ENCODE assay signal across 21 cellular contexts in the genomic region with DNA sequence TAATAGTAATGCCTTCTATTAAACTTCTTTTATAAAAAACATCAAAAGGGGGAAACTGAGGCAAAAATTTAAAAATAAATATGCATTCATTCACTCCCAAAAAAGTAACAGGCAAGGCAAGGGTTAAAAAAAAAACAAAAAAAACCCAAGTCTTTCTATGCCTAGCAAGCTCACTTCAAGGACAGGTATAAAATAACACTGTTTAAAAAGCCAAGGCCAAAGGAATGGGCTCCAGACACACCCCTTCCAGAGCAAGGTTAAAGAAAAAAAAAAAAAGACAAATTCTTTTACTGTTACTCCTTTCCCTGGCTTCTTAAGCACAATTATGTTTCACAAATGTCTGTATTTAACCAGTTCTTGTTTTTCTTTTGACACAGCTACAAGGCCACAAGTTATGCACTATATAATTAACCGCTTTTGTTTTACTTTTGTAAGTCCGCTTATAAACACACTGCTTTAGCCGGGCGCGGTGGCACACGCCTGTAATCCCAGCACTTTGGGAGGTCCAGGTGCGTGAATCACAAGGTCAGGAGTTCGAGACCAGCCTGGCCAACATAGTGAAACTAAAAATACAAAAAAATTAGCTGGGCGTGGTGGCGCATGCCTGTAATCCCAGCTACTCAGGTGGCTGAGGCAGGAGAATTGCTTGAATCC. TPM values are rescaled to one million over a fixed set of nuclear protein-coding genes. Genes with fewer than 3 reads are reported as not detected.
A peak's percentile ranks its signal among the peaks of the same experiment; 100 is the strongest.
DNase-seq lines count a peak whose midpoint lies in the region; ATAC-seq, FAIRE-seq and TF ChIP-seq lines count a peak whose summit lies in the region.
"Had no signal": no experiment of that assay in that cellular context is flagged by ENCODE, and none has a peak within 500 bp of the region (broad histone marks: within the 10 kb centered on the region; RNA-seq: fewer than 3 reads in every experiment).

No MANE protein-coding gene starts in this region.

- CTCF ChIA-PET in HepG2 (lab: Yijun Ruan, JAX; ENCODE audit: low intra/inter-chr PET ratio, low total read pairs): no interaction called here
- CTCF ChIA-PET in K562 (lab: Yijun Ruan, JAX; ENCODE audit: low intra/inter-chr PET ratio): no interaction called here

- H3K9ac ChIP-seq in HepG2 (ENCODE audit: insufficient read depth, low read depth, low read length) (no peak overlapping the region), K562 (ENCODE audit: insufficient read depth in 1 of 2, low read depth in 2 of 2, low read length in 2 of 2) (no peak overlapping the region)

- TF ChIP-seq EP300 in HepG2 (IDR thresholded peaks at IDR 0.05; ENCODE audit: low read depth in 2 of 2, low read length in 2 of 2): no peak
- TF ChIP-seq EP300 in HepG2 (CRISPR knock-in tag; IDR thresholded peaks at IDR 0.05; ENCODE audit: borderline replicate concordance): no peak
- no peak for TF ChIP-seq EP300 in K562 (IDR thresholded peaks at IDR 0.05; ENCODE audit: low read length)

- H4K20me1 ChIP-seq in HepG2 (ENCODE audit: insufficient read depth, low read length) (no peaks in the 10 kb centered on the region), K562 (replicated peaks; ENCODE audit: control insufficient read depth, insufficient read depth, low read length) (no peaks in the 10 kb centered on the region)

- H3K9me1 ChIP-seq in K562 (ENCODE audit: control insufficient read depth, insufficient read depth, low read length): no peaks in the 10 kb centered on the region

- peaks cover 36% of the 10 kb centered on the region for H3K4me1 Mint-ChIP-seq in type B pancreatic cell (ENCODE audit: unreplicated experiment)
- H3K4me1 Mint-ChIP-seq in nephron progenitor cell: peaks cover 47% of the 10 kb centered on the region

- H3K9me3 Mint-ChIP-seq in type B pancreatic cell (no peaks in the 10 kb centered on the region), nephron progenitor cell (no peaks in the 10 kb centered on the region)

- in situ Hi-C loops in HepG2 (cut with HindIII; ENCODE audit: extremely low pct_ligation_motif_present, low pct_unique_long_range_greater_than_20kb) (no loop called here), K562 (cut with MboI) (no loop called here)

- TF ChIP-seq CTCF in HepG2 (CRISPR knock-in tag; IDR thresholded peaks at IDR 0.05) (no peak), right lobe of liver (IDR thresholded peaks at IDR 0.05) (no peak), K562 (IDR thresholded peaks at IDR 0.05 in 2 of 3, conservative IDR thresholded peaks at IDR 0.05 in 1 of 3; ENCODE audit: insufficient read depth in 2 of 3, low read depth in 1 of 3, low read length in 3 of 3) (no peak), mucosa of descending colon (IDR thresholded peaks at IDR 0.05) (no peak), type B pancreatic cell (conservative IDR thresholded peaks at IDR 0.05) (no peak), nephron progenitor cell (IDR thresholded peaks at IDR 0.05) (no peak)

- H3K4me1 ChIP-seq in HepG2 (ENCODE audit: insufficient read depth, low read length) (peaks cover 58% of the 10 kb centered on the region), right lobe of liver (peaks cover 0 to 10% (median 0%) of the 10 kb centered on the region in 4 donors), K562 (replicated peaks in 1 of 2; ENCODE audit: control insufficient read depth in 2 of 2, insufficient read depth in 2 of 2, low read length in 2 of 2) (peaks cover 18 to 22% of the 10 kb centered on the region in 2 experiments; a peak in 4 of 5 replicates), mucosa of descending colon (ENCODE audit: low read depth) (peaks cover 23% of the 10 kb centered on the region)

- H2AFZ ChIP-seq in HepG2 (ENCODE audit: low read length) (no peak overlapping the region), K562 (ENCODE audit: low read depth, low read length) (no peak overlapping the region)

- no TSS peak for BruUV-seq in HepG2 (replicated peaks; lab: Mats Ljungman, UMichigan)
- BruUV-seq in K562 (replicated peaks; lab: Mats Ljungman, UMichigan): no TSS peak

- peaks cover 0 to 26% of the 10 kb centered on the region in 2 experiments; a peak in 3 of 5 replicates for H3K27me3 ChIP-seq in HepG2 (ENCODE audit: control insufficient read depth in 1 of 2, insufficient read depth in 2 of 2, low read length in 2 of 2)
- no peaks in the 10 kb centered on the region for H3K27me3 ChIP-seq in right lobe of liver
- peaks cover 0 to 3% of the 10 kb centered on the region in 2 experiments; a peak in 1 of 5 replicates for H3K27me3 ChIP-seq in K562 (ENCODE audit: control insufficient read depth in 2 of 2, insufficient read depth in 2 of 2, low read length in 2 of 2)
- H3K27me3 ChIP-seq: Peyer's patch had no signal

- no peak for TF ChIP-seq RAD21 in HepG2 (CRISPR knock-in tag; IDR thresholded peaks at IDR 0.05)
- TF ChIP-seq RAD21 in K562 (CRISPR knock-in tag; conservative IDR thresholded peaks at IDR 0.05 in 1 of 2, IDR thresholded peaks at IDR 0.05 in 1 of 2): no peak

- 38% methylated on average over 10 of the region's 10 CpGs for WGBS in HepG2 (ENCODE audit: low lambda C conversion rate)
- 80% methylated on average over 6 of the region's 10 CpGs for WGBS in right lobe of liver (ENCODE audit: insufficient coverage, low coverage, low lambda C conversion rate, missing lambda C conversion rate)
- 42% methylated on average over 10 of the region's 10 CpGs for WGBS in K562 (ENCODE audit: insufficient coverage, low coverage, missing lambda C conversion rate)

- no peaks in the 10 kb centered on the region for H3K36me3 ChIP-seq in HepG2 (replicated peaks in 1 of 2; ENCODE audit: control insufficient read depth in 1 of 2, insufficient read depth in 2 of 2, low read length in 2 of 2)
- no peaks in the 10 kb centered on the region for H3K36me3 ChIP-seq in right lobe of liver
- no peaks in the 10 kb centered on the region for H3K36me3 ChIP-seq in K562 (ENCODE audit: control insufficient read depth, insufficient read depth, low read length)
- no peaks in the 10 kb centered on the region for H3K36me3 ChIP-seq in mucosa of descending colon (ENCODE audit: low read depth)
- H3K36me3 ChIP-seq: Peyer's patch had no signal

- TF ChIP-seq POLR2A in HepG2 (IDR thresholded peaks at IDR 0.05; ENCODE audit: insufficient read depth in 1 of 2, low read depth in 2 of 2, low read length in 2 of 2): no peak
- no peak for TF ChIP-seq POLR2A in right lobe of liver (IDR thresholded peaks at IDR 0.05)
- no peak for TF ChIP-seq POLR2A in K562 (conservative IDR thresholded peaks at IDR 0.05)

- no peak overlapping the region for H3K4me2 ChIP-seq in HepG2 (ENCODE audit: low read depth, low read length)
- no peak overlapping the region for H3K4me2 ChIP-seq in K562 (ENCODE audit: insufficient read depth, low read length)

- no peak for ATAC-seq in HepG2
- no peak for ATAC-seq in right lobe of liver
- ATAC-seq in K562: no peak
- ATAC-seq in mucosa of descending colon: no peak
- ATAC-seq: HCT116 had no signal

- H3K27me3 Mint-ChIP-seq in type B pancreatic cell (no peaks in the 10 kb centered on the region), nephron progenitor cell (ENCODE audit: low read depth, poor library complexity) (peaks cover 14% of the 10 kb centered on the region)

- DNase-seq in HepG2 (ENCODE audit: low spot score) (no peak), right lobe of liver (no peak), K562 (ENCODE audit: extremely low read depth in 1 of 4, low spot score in 3 of 4) (no peak), mucosa of descending colon (peak in 2 of 3 donors; percentile 25 to 27), type B pancreatic cell (ENCODE audit: extremely low spot score, unreplicated experiment) (no peak), nephron progenitor cell (no peak), NCI-H510A treated with DMSO at 0.1 percent for 48 hours (lab: John Stamatoyannopoulos, UW) (no peak)
- no peak for DNase-seq in activated CD4-positive, CD25-positive, alpha-beta regulatory T cell treated with anti-CD3 and anti-CD28 coated beads, Interleukin-2, amount 50 U/mL, for 72 hours
- DNase-seq: 8988T, DND-41, NCI-H1417 treated with DMSO at 0.1 percent for 48 hours, NCI-H1930, NCI-H345, NCI-H526 treated with DMSO at 0.1 percent for 48 hours, Peyer's patch had no signal

- H3K4me3 Mint-ChIP-seq in type B pancreatic cell (no peak overlapping the region), nephron progenitor cell (no peak overlapping the region)

- H3K27ac ChIP-seq in HepG2 (ENCODE audit: extremely low read length, insufficient read depth, low read length) (no peak overlapping the region), right lobe of liver (no peak overlapping the region), K562 (ENCODE audit: extremely low read depth, low read depth, low read length) (no peak overlapping the region)
- H3K27ac ChIP-seq: Peyer's patch had no signal

- H3K36me3 Mint-ChIP-seq in type B pancreatic cell (no peaks in the 10 kb centered on the region), nephron progenitor cell (ENCODE audit: low read depth) (no peaks in the 10 kb centered on the region)

- H3K4me3 ChIP-seq in HepG2 (replicated peaks in 1 of 3; ENCODE audit: insufficient read depth in 1 of 3, low read depth in 2 of 3, low read length in 3 of 3) (no peak overlapping the region), right lobe of liver (no peak overlapping the region), K562 (no peak overlapping the region), mucosa of descending colon (no peak overlapping the region)
- H3K4me3 ChIP-seq: Peyer's patch had no signal

- H3K9me3 ChIP-seq in HepG2 (ENCODE audit: low read length) (no peaks in the 10 kb centered on the region), right lobe of liver (no peaks in the 10 kb centered on the region), K562 (replicated peaks; ENCODE audit: control insufficient read depth, insufficient read depth, low read depth, low read length) (no peaks in the 10 kb centered on the region), mucosa of descending colon (no peaks in the 10 kb centered on the region)
- H3K9me3 ChIP-seq: Peyer's patch had no signal

- intact Hi-C loops in HepG2 (cut with micrococcal nuclease; ENCODE audit: unreplicated experiment) (no loop called here), right lobe of liver (cut with DNase I) (no loop called here), K562 (cut with micrococcal nuclease) (no loop called here), mucosa of descending colon (cut with DNase I, micrococcal nuclease) (no loop called here)

- FAIRE-seq in HepG2 (lab: Jason Lieb, UNC): no peak
- FAIRE-seq in K562 (lab: Jason Lieb, UNC): no peak

- POLR2A ChIA-PET in HepG2 (lab: Yijun Ruan, JAX): no interaction called here
- POLR2A ChIA-PET in K562 (lab: Yijun Ruan, JAX): no interaction called here

- peak overlapping the region; percentile 91 for H3K27ac Mint-ChIP-seq in type B pancreatic cell
- no peak overlapping the region for H3K27ac Mint-ChIP-seq in nephron progenitor cell

- H3K79me2 ChIP-seq in HepG2 (ENCODE audit: insufficient read depth, low read length) (no peaks in the 10 kb centered on the region), K562 (ENCODE audit: control insufficient read depth, insufficient read depth, low read length) (no peaks in the 10 kb centered on the region)

RNA-seq across cellular contexts. Expression of gene SIGLEC11, which starts 3.6 kb away (rescaled TPM):
- not detected in 2 replicates for total RNA-seq in HepG2 (2016; rRNA removed; fragmentation: Illumina TruSeq; extraction: Trizol)
- not detected in 2 replicates for total RNA-seq in HepG2 (2016; cell fraction: cytosol; rRNA removed; fragmentation: Illumina TruSeq; extraction: Trizol; ENCODE audit: low read depth)
- total RNA-seq in HepG2 (2016; cell fraction: insoluble cytoplasmic fraction; rRNA removed; fragmentation: Illumina TruSeq; extraction: Trizol): not detected in 2 replicates
- not detected in 2 replicates for total RNA-seq in HepG2 (2016; cell fraction: membrane; rRNA removed; fragmentation: Illumina TruSeq; extraction: Trizol)
- not detected in 2 replicates for total RNA-seq in HepG2 (2016; cell fraction: nucleus; rRNA removed; fragmentation: Illumina TruSeq; extraction: Trizol)
- polyA plus RNA-seq in HepG2 (2011; rRNA removed): not detected in 2 replicates
- not detected in 2 replicates for polyA plus RNA-seq in HepG2 (2011; cell fraction: cytosol; rRNA removed)
- polyA plus RNA-seq in HepG2 (2011; cell fraction: nucleus; rRNA removed): not detected in 2 replicates
- not detected in 2 replicates for polyA plus RNA-seq in HepG2 (2012)
- not detected in 2 replicates for polyA plus RNA-seq in HepG2 (2016; cell fraction: cytosol; fragmentation: Illumina TruSeq; extraction: Trizol; ENCODE audit: low read depth)
- not detected in 2 replicates for polyA plus RNA-seq in HepG2 (2016; cell fraction: insoluble cytoplasmic fraction; fragmentation: Illumina TruSeq; extraction: Trizol; ENCODE audit: low read depth)
- not detected in 2 replicates for polyA plus RNA-seq in HepG2 (2016; cell fraction: membrane; fragmentation: Illumina TruSeq; extraction: Trizol; ENCODE audit: low read depth)
- not detected in 2 replicates for polyA plus RNA-seq in HepG2 (2016; cell fraction: nucleus; fragmentation: Illumina TruSeq; extraction: Trizol; ENCODE audit: insufficient read depth, low read depth)
- not detected in 2 replicates for polyA minus RNA-seq in HepG2 (2011; rRNA and poly(A)+ RNA removed; ENCODE audit: low replicate concordance)
- polyA minus RNA-seq in HepG2 (2011; cell fraction: cytosol; rRNA and poly(A)+ RNA removed): not detected in 2 replicates
- not detected in 2 replicates for polyA minus RNA-seq in HepG2 (2011; cell fraction: nucleus; rRNA and poly(A)+ RNA removed)
- 1 to 10 TPM in 5 of 6 experiments, under 1 TPM in 1; 0.74 to 3.0 (median 1.7) TPM for total RNA-seq in right lobe of liver
- total RNA-seq in K562 (2011; cell fraction: chromatin; rRNA removed; ENCODE audit: low replicate concordance): not detected in 2 replicates
- not detected in 2 replicates for total RNA-seq in K562 (2011; cell fraction: nucleolus; rRNA removed)
- total RNA-seq in K562 (2011; cell fraction: nucleoplasm; rRNA removed): not detected in 2 replicates
- total RNA-seq in K562 (2014; rRNA removed): not detected in 2 replicates
- not detected in 2 replicates for total RNA-seq in K562 (2014; rRNA removed; fragmentation: Illumina TruSeq; extraction: Trizol)
- not detected in 2 replicates for total RNA-seq in K562 (2015; rRNA removed; fragmentation: Illumina TruSeq; extraction: Trizol)
- not detected in 2 replicates for total RNA-seq in K562 (2021)
- polyA plus RNA-seq in K562 (2011; rRNA removed): not detected in 2 replicates
- not detected in 2 replicates for polyA plus RNA-seq in K562 (2011; cell fraction: cytosol; rRNA removed)
- polyA plus RNA-seq in K562 (2011; cell fraction: nucleus; rRNA removed): 0.04 TPM in 1 of 2 replicates, not detected in the other
- not detected in 2 replicates for polyA plus RNA-seq in K562 (2012)
- not detected in 2 replicates for polyA plus RNA-seq in K562 (2014; fragmentation: Illumina TruSeq; extraction: Trizol)
- not detected for polyA plus RNA-seq in K562 (2014; fragmentation: Nextera tagmentation; extraction: Ambion mirVana)
- polyA plus RNA-seq in K562 (2014; rRNA removed): not detected in 2 replicates
- polyA minus RNA-seq in K562 (2011; rRNA and poly(A)+ RNA removed): not detected in 2 replicates
- polyA minus RNA-seq in K562 (2011; cell fraction: cytosol; rRNA and poly(A)+ RNA removed): not detected in 2 replicates
- not detected in 2 replicates for polyA minus RNA-seq in K562 (2011; cell fraction: nucleus; rRNA and poly(A)+ RNA removed)
- total RNA-seq in mucosa of descending colon: 1 to 10 TPM in 2 of 3 donors, under 1 TPM in 1; 0.49 to 2.0 (median 1.1) TPM
- total RNA-seq in type B pancreatic cell (ENCODE audit: low replicate concordance): 0.27 and 0.36 TPM in 2 replicates
- total RNA-seq: G401, HT-29, M059J, SK-MEL-5 had no signal
- polyA plus RNA-seq: AG04450 had no signal

RNA-seq across cellular contexts. Expression of gene NUP62, which starts 28.1 kb away (rescaled TPM):
- 41.5 and 42.1 TPM in 2 replicates for total RNA-seq in HepG2 (2016; rRNA removed; fragmentation: Illumina TruSeq; extraction: Trizol)
- 8.4 TPM in 2 replicates for total RNA-seq in HepG2 (2016; cell fraction: cytosol; rRNA removed; fragmentation: Illumina TruSeq; extraction: Trizol; ENCODE audit: low read depth)
- 36.6 and 41.1 TPM in 2 replicates for total RNA-seq in HepG2 (2016; cell fraction: insoluble cytoplasmic fraction; rRNA removed; fragmentation: Illumina TruSeq; extraction: Trizol)
- 28.0 TPM in 2 replicates for total RNA-seq in HepG2 (2016; cell fraction: membrane; rRNA removed; fragmentation: Illumina TruSeq; extraction: Trizol)
- 19.5 and 21.5 TPM in 2 replicates for total RNA-seq in HepG2 (2016; cell fraction: nucleus; rRNA removed; fragmentation: Illumina TruSeq; extraction: Trizol)
- polyA plus RNA-seq in HepG2 (2011; rRNA removed): 15.4 and 16.5 TPM in 2 replicates
- polyA plus RNA-seq in HepG2 (2011; cell fraction: cytosol; rRNA removed): 9.8 and 11.5 TPM in 2 replicates
- polyA plus RNA-seq in HepG2 (2011; cell fraction: nucleus; rRNA removed): 18.0 and 18.7 TPM in 2 replicates
- polyA plus RNA-seq in HepG2 (2012): 24.2 and 25.4 TPM in 2 replicates
- polyA plus RNA-seq in HepG2 (2016; cell fraction: cytosol; fragmentation: Illumina TruSeq; extraction: Trizol; ENCODE audit: low read depth): 4.2 and 4.3 TPM in 2 replicates
- polyA plus RNA-seq in HepG2 (2016; cell fraction: insoluble cytoplasmic fraction; fragmentation: Illumina TruSeq; extraction: Trizol; ENCODE audit: low read depth): 40.3 and 48.5 TPM in 2 replicates
- polyA plus RNA-seq in HepG2 (2016; cell fraction: membrane; fragmentation: Illumina TruSeq; extraction: Trizol; ENCODE audit: low read depth): 12.2 and 12.4 TPM in 2 replicates
- polyA plus RNA-seq in HepG2 (2016; cell fraction: nucleus; fragmentation: Illumina TruSeq; extraction: Trizol; ENCODE audit: insufficient read depth, low read depth): 48.6 and 52.6 TPM in 2 replicates
- 14.5 and 30.4 TPM in 2 replicates for polyA minus RNA-seq in HepG2 (2011; rRNA and poly(A)+ RNA removed; ENCODE audit: low replicate concordance)
- 9.9 and 10.3 TPM in 2 replicates for polyA minus RNA-seq in HepG2 (2011; cell fraction: cytosol; rRNA and poly(A)+ RNA removed)
- polyA minus RNA-seq in HepG2 (2011; cell fraction: nucleus; rRNA and poly(A)+ RNA removed): 7.8 and 8.9 TPM in 2 replicates
- 10 to 100 TPM in 5 of 6 experiments, 1 to 10 TPM in 1; 9.3 to 55.5 (median 32.6) TPM for total RNA-seq in right lobe of liver
- total RNA-seq in K562 (2011; cell fraction: chromatin; rRNA removed; ENCODE audit: low replicate concordance): 61.1 and 124 TPM in 2 replicates
- total RNA-seq in K562 (2011; cell fraction: nucleolus; rRNA removed): 57.5 and 59.2 TPM in 2 replicates
- total RNA-seq in K562 (2011; cell fraction: nucleoplasm; rRNA removed): 77.8 and 90.7 TPM in 2 replicates
- 78.5 and 101 TPM in 2 replicates for total RNA-seq in K562 (2014; rRNA removed)
- total RNA-seq in K562 (2014; rRNA removed; fragmentation: Illumina TruSeq; extraction: Trizol): 49.1 and 51.3 TPM in 2 replicates
- 68.0 and 70.2 TPM in 2 replicates for total RNA-seq in K562 (2015; rRNA removed; fragmentation: Illumina TruSeq; extraction: Trizol)
- 109 and 118 TPM in 2 replicates for total RNA-seq in K562 (2021)
- 20.8 and 27.4 TPM in 2 replicates for polyA plus RNA-seq in K562 (2011; rRNA removed)
- 24.2 and 45.3 TPM in 2 replicates for polyA plus RNA-seq in K562 (2011; cell fraction: cytosol; rRNA removed)
- 21.8 and 35.3 TPM in 2 replicates for polyA plus RNA-seq in K562 (2011; cell fraction: nucleus; rRNA removed)
- 51.8 and 87.1 TPM in 2 replicates for polyA plus RNA-seq in K562 (2012)
- polyA plus RNA-seq in K562 (2014; fragmentation: Illumina TruSeq; extraction: Trizol): 89.2 and 102 TPM in 2 replicates
- 10 to 100 TPM; 16.9 to 20.7 TPM for polyA plus RNA-seq in K562 (2014; fragmentation: Nextera tagmentation; extraction: Ambion mirVana)
- polyA plus RNA-seq in K562 (2014; rRNA removed): 66.0 and 71.8 TPM in 2 replicates
- polyA minus RNA-seq in K562 (2011; rRNA and poly(A)+ RNA removed): 14.2 and 15.0 TPM in 2 replicates
- 25.2 and 30.2 TPM in 2 replicates for polyA minus RNA-seq in K562 (2011; cell fraction: cytosol; rRNA and poly(A)+ RNA removed)
- 12.9 and 13.6 TPM in 2 replicates for polyA minus RNA-seq in K562 (2011; cell fraction: nucleus; rRNA and poly(A)+ RNA removed)
- 10 to 100 TPM; 34.1 to 41.0 (median 40.9) TPM for total RNA-seq in mucosa of descending colon
- 77.4 and 88.8 TPM in 2 replicates for total RNA-seq in type B pancreatic cell (ENCODE audit: low replicate concordance)

RNA-seq across cellular contexts. Expression of gene ATF5, which starts 28.4 kb away (rescaled TPM):
- total RNA-seq in HepG2 (2016; rRNA removed; fragmentation: Illumina TruSeq; extraction: Trizol) (9.7 and 10.3 TPM in 2 replicates), right lobe of liver (1,000 to 10,000 TPM in 1 of 6 experiments, 100 to 1,000 TPM in 5; 475 to 1,724 (median 619) TPM), K562 (2014; rRNA removed) (20.5 and 21.7 TPM in 2 replicates), K562 (2014; rRNA removed; fragmentation: Illumina TruSeq; extraction: Trizol) (10.8 and 11.1 TPM in 2 replicates), K562 (2015; rRNA removed; fragmentation: Illumina TruSeq; extraction: Trizol) (11.1 and 13.0 TPM in 2 replicates), K562 (2021) (52.4 and 57.6 TPM in 2 replicates), mucosa of descending colon (10 to 100 TPM; 10.7 to 25.0 (median 16.1) TPM), type B pancreatic cell (ENCODE audit: low replicate concordance) (18.1 and 21.4 TPM in 2 replicates)
- total RNA-seq in HepG2 (2016; cell fraction: cytosol; rRNA removed; fragmentation: Illumina TruSeq; extraction: Trizol; ENCODE audit: low read depth): 6.1 and 6.2 TPM in 2 replicates
- total RNA-seq in HepG2 (2016; cell fraction: insoluble cytoplasmic fraction; rRNA removed; fragmentation: Illumina TruSeq; extraction: Trizol): 7.9 and 10.5 TPM in 2 replicates
- total RNA-seq in HepG2 (2016; cell fraction: membrane; rRNA removed; fragmentation: Illumina TruSeq; extraction: Trizol): 12.6 and 12.7 TPM in 2 replicates
- 4.6 and 7.3 TPM in 2 replicates for total RNA-seq in HepG2 (2016; cell fraction: nucleus; rRNA removed; fragmentation: Illumina TruSeq; extraction: Trizol)
- polyA plus RNA-seq in HepG2 (2011; rRNA removed) (4.9 and 5.2 TPM in 2 replicates), K562 (2011; rRNA removed) (3.0 and 5.9 TPM in 2 replicates), K562 (2014; fragmentation: Illumina TruSeq; extraction: Trizol) (30.7 and 53.3 TPM in 2 replicates), K562 (2014; fragmentation: Nextera tagmentation; extraction: Ambion mirVana) (1 to 10 TPM; 3.8 to 5.2 TPM), K562 (2014; rRNA removed) (39.6 and 42.8 TPM in 2 replicates)
- 2.7 and 3.7 TPM in 2 replicates for polyA plus RNA-seq in HepG2 (2011; cell fraction: cytosol; rRNA removed)
- polyA plus RNA-seq in HepG2 (2011; cell fraction: nucleus; rRNA removed): 10.1 and 14.5 TPM in 2 replicates
- polyA plus RNA-seq in HepG2 (2012): 9.9 and 10.1 TPM in 2 replicates
- polyA plus RNA-seq in HepG2 (2016; cell fraction: cytosol; fragmentation: Illumina TruSeq; extraction: Trizol; ENCODE audit: low read depth): 16.0 and 17.0 TPM in 2 replicates
- 24.8 and 28.5 TPM in 2 replicates for polyA plus RNA-seq in HepG2 (2016; cell fraction: insoluble cytoplasmic fraction; fragmentation: Illumina TruSeq; extraction: Trizol; ENCODE audit: low read depth)
- 25.8 and 30.2 TPM in 2 replicates for polyA plus RNA-seq in HepG2 (2016; cell fraction: membrane; fragmentation: Illumina TruSeq; extraction: Trizol; ENCODE audit: low read depth)
- 25.5 and 26.1 TPM in 2 replicates for polyA plus RNA-seq in HepG2 (2016; cell fraction: nucleus; fragmentation: Illumina TruSeq; extraction: Trizol; ENCODE audit: insufficient read depth, low read depth)
- 3.5 and 5.9 TPM in 2 replicates for polyA minus RNA-seq in HepG2 (2011; rRNA and poly(A)+ RNA removed; ENCODE audit: low replicate concordance)
- polyA minus RNA-seq in HepG2 (2011; cell fraction: cytosol; rRNA and poly(A)+ RNA removed): 2.2 and 2.5 TPM in 2 replicates
- polyA minus RNA-seq in HepG2 (2011; cell fraction: nucleus; rRNA and poly(A)+ RNA removed): 3.1 and 3.4 TPM in 2 replicates
- 9.2 and 9.5 TPM in 2 replicates for total RNA-seq in K562 (2011; cell fraction: chromatin; rRNA removed; ENCODE audit: low replicate concordance)
- total RNA-seq in K562 (2011; cell fraction: nucleolus; rRNA removed): 5.7 and 9.2 TPM in 2 replicates
- total RNA-seq in K562 (2011; cell fraction: nucleoplasm; rRNA removed): 10.9 and 12.4 TPM in 2 replicates
- polyA plus RNA-seq in K562 (2011; cell fraction: cytosol; rRNA removed): 4.5 and 8.9 TPM in 2 replicates
- polyA plus RNA-seq in K562 (2011; cell fraction: nucleus; rRNA removed): 6.4 and 6.8 TPM in 2 replicates
- 38.4 and 739 TPM in 2 replicates for polyA plus RNA-seq in K562 (2012)
- polyA minus RNA-seq in K562 (2011; rRNA and poly(A)+ RNA removed): 0.74 and 1.9 TPM in 2 replicates
- polyA minus RNA-seq in K562 (2011; cell fraction: cytosol; rRNA and poly(A)+ RNA removed): 2.4 and 4.5 TPM in 2 replicates
- polyA minus RNA-seq in K562 (2011; cell fraction: nucleus; rRNA and poly(A)+ RNA removed): 0.54 and 0.89 TPM in 2 replicates

Comparison
In these comparisons a context has a peak if more than half of its experiments do, and no peak if none do; other contexts are left out.
1. RNA of gene ATF5, which starts 28.4 kb away (total RNA-seq): 475 to 1,724 TPM in right lobe of liver; 5.7 to 57.6 TPM in K562, 18.1 to 21.4 TPM in type B pancreatic cell, 10.7 to 25.0 TPM in mucosa of descending colon and 4.6 to 12.7 TPM in HepG2; every median in the first group is over 4 times any median in the second.
2. DNase-seq: peak in mucosa of descending colon (2 of 3); none in HepG2 (single experiment), right lobe of liver (0 of 3), K562 (0 of 4), type B pancreatic cell (single experiment), nephron progenitor cell (single experiment), activated CD4-positive, CD25-positive, alpha-beta regulatory T cell treated with anti-CD3 and anti-CD28 coated beads, Interleukin-2, amount 50 U/mL, for 72 hours (single experiment) and NCI-H510A treated with DMSO at 0.1 percent for 48 hours (single experiment).
3. Of the 241 proteins assayed by ChIP-seq in both HepG2 and K562: peak only in HepG2: ZBTB1; only in K562: none; in both: ADNP; in neither: 239.